In genomic region chr16:19375561-19376158, GRCh38 we compare ENCODE assay signal across 9 cellular contexts. TPM values are rescaled to one million over a fixed set of nuclear protein-coding genes. Genes with fewer than 3 reads are reported as not detected.
DNase-seq lines count a peak whose midpoint lies in the region; ATAC-seq and TF ChIP-seq lines count a peak whose summit lies in the region.
"Had no signal": no experiment of that assay in that cellular context is flagged by ENCODE, and none has a peak within 500 bp of the region (broad histone marks: within the 10 kb centered on the region; RNA-seq: fewer than 3 reads in every experiment).

No MANE protein-coding gene starts in this region.

- peak; percentile 81 to 94 (median 92) for TF ChIP-seq CTCF in breast epithelium (IDR thresholded peaks at IDR 0.05)

- H3K9me3 ChIP-seq in breast epithelium = no peaks in the 10 kb centered on the region

- H3K4me3 ChIP-seq in breast epithelium = no peak overlapping the region
- H3K4me3 ChIP-seq: skin epidermis had no signal

- ATAC-seq in GM21786 (IDR thresholded peaks at IDR 0.05; ENCODE audit: unreplicated experiment) (no peak), GM19023 (IDR thresholded peaks at IDR 0.05; ENCODE audit: unreplicated experiment) (no peak)

- DNase-seq in DMS 273 (lab: John Stamatoyannopoulos, UW; ENCODE audit: unreplicated experiment) = peak; percentile 79
- peak; percentile 26 for DNase-seq in HS-5 (ENCODE audit: low read depth)
- DNase-seq in OCI-M1 (lab: John Stamatoyannopoulos, UW) = peak; percentile 71
- peak in 1 of 2 donors; percentile 30 for DNase-seq in breast epithelium (ENCODE audit: low spot score in 2 of 2)
- DNase-seq in kidney glomerular epithelial cell (lab: John Stamatoyannopoulos, UW) = peak; percentile 20
- DNase-seq in stimulated activated CD4-positive, alpha-beta T cell treated with anti-CD3 and anti-CD28 coated beads, TNF-alpha, amount 100 ng/mL, for 24 hours (ENCODE audit: low read depth in 3 of 3) = peak in 2 of 3 experiments; percentile 3 to 18

- H3K4me1 ChIP-seq in breast epithelium = no peaks in the 10 kb centered on the region

- H3K27ac ChIP-seq in breast epithelium = no peak overlapping the region
- H3K27ac ChIP-seq: skin epidermis had no signal

- no peaks in the 10 kb centered on the region for H3K36me3 ChIP-seq in breast epithelium

- TF ChIP-seq POLR2A in breast epithelium (IDR thresholded peaks at IDR 0.05) = no peak

- intact Hi-C loops in breast epithelium (cut with DNase I; ENCODE audit: low total_unique reads) = loop anchor here (10.0 kb wide), 1 partner anchor 291 kb away; no protein-coding TSS in a partner anchor

- H3K27me3 ChIP-seq in breast epithelium = no peaks in the 10 kb centered on the region

RNA-seq across cellular contexts. Expression of gene TMC5, which starts 42.0 kb away (rescaled TPM):
- 10 to 100 TPM in 2 of 3 donors, under 1 TPM in 1; under 0.01 to 40.3 (median 28.8) TPM for total RNA-seq in breast epithelium
